In the genomic region with DNA sequence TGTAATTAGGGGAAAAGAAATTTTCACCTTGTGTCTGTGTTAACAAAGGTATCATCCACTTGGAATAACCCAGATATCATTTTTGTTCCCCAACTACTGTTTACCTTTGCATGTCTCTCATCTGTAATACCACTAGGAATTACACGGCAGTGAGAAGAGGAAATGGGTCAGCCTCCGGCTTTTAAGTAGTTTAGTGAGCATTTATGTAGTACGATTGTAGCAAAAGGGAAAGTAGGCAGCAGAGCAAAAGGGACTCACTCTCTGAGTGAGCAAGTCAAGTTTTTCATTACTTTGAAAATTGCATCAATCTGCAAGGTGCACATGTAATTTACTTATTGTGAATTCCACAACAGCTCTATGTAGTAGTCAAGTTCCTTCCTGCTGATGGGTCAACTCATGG, we compare ENCODE assay signal across 17 cellular contexts. TPM values are rescaled to one million over a fixed set of nuclear protein-coding genes. Genes with fewer than 3 reads are reported as not detected.
DNase-seq lines count a peak whose midpoint lies in the region; ATAC-seq and TF ChIP-seq lines count a peak whose summit lies in the region.
"Had no signal": no experiment of that assay in that cellular context is flagged by ENCODE, and none has a peak within 500 bp of the region (broad histone marks: within the 10 kb centered on the region; RNA-seq: fewer than 3 reads in every experiment).

No MANE protein-coding gene starts in this region.

- H3K4me2 ChIP-seq in mesendoderm (ENCODE audit: low read length), result no peak overlapping the region

- peaks cover 84% of the 10 kb centered on the region for H3K4me1 Mint-ChIP-seq in activated CD4-positive, alpha-beta memory T cell treated with anti-CD3 and anti-CD28 coated beads for 36 hours (ENCODE audit: low read depth)
- peaks cover 67% of the 10 kb centered on the region for H3K4me1 Mint-ChIP-seq in activated CD4-positive, alpha-beta memory T cell treated with anti-CD3 and anti-CD28 coated beads, Interleukin-2, amount 10 ng/mL, durations not matched to agents 7 days and 5 days
- H3K4me1 Mint-ChIP-seq in activated CD8-positive, alpha-beta T cell treated with anti-CD3 and anti-CD28 coated beads for 36 hours (ENCODE audit: low read depth), result peaks cover 79% of the 10 kb centered on the region

- H3K36me3 Mint-ChIP-seq in activated CD4-positive, alpha-beta memory T cell treated with anti-CD3 and anti-CD28 coated beads for 36 hours, result peaks cover 25% of the 10 kb centered on the region
- H3K36me3 Mint-ChIP-seq in activated CD4-positive, alpha-beta memory T cell treated with anti-CD3 and anti-CD28 coated beads, Interleukin-2, amount 10 ng/mL, durations not matched to agents 7 days and 5 days (ENCODE audit: low read depth), result peaks cover 62% of the 10 kb centered on the region
- H3K36me3 Mint-ChIP-seq in activated CD8-positive, alpha-beta T cell treated with anti-CD3 and anti-CD28 coated beads for 36 hours (ENCODE audit: low read depth), result peaks cover 38% of the 10 kb centered on the region

- no peak overlapping the region for H2AK5ac ChIP-seq in mesendoderm (ENCODE audit: low read length)

- H3K36me3 ChIP-seq in mesendoderm (ENCODE audit: control insufficient read depth, insufficient read depth, low read length), result no peaks in the 10 kb centered on the region
- H3K36me3 ChIP-seq in WERI-Rb-1, result peaks cover 47% of the 10 kb centered on the region
- H3K36me3 ChIP-seq: ovary had no signal

- CTCF ChIA-PET in activated CD4-positive, alpha-beta memory T cell treated with anti-CD3 and anti-CD28 coated beads for 36 hours (lab: Charles Lee), result interaction anchor here (0.6 to 2.3 kb wide), 5 partner anchors 9 to 177 kb away, joined by 3 to 8 read pairs (median 5); no protein-coding TSS in a partner anchor
- CTCF ChIA-PET in activated CD4-positive, alpha-beta memory T cell treated with anti-CD3 and anti-CD28 coated beads, Interleukin-2, amount 10 ng/mL, durations not matched to agents 7 days and 5 days (lab: Charles Lee), result interaction anchor here (0.8 to 1.6 kb wide), 3 partner anchors 12 to 213 kb away, joined by 3 to 6 read pairs (median 5); partner anchors contain the start of gene TLCD1
- CTCF ChIA-PET in activated CD8-positive, alpha-beta T cell treated with anti-CD3 and anti-CD28 coated beads for 36 hours (lab: Charles Lee), result interaction anchor here (0.9 to 2.2 kb wide), 7 partner anchors 9 to 214 kb away, joined by 3 to 9 read pairs (median 3); partner anchors contain the start of genes DHRS13 and TLCD1

- TF ChIP-seq CTCF in C4-2B (conservative IDR thresholded peaks at IDR 0.05) (no peak), WERI-Rb-1 (IDR thresholded peaks at IDR 0.05; ENCODE audit: low read depth, low read length) (no peak)
- TF ChIP-seq CTCF in activated CD8-positive, alpha-beta T cell treated with anti-CD3 and anti-CD28 coated beads for 36 hours (IDR thresholded peaks at IDR 0.05), result no peak

- H3K4me1 ChIP-seq in mesendoderm (ENCODE audit: control insufficient read depth, low read depth, low read length), result peaks cover 12% of the 10 kb centered on the region
- H3K4me1 ChIP-seq: SJCRH30 had no signal

- peak overlapping the region; percentile 64 for H3K27ac Mint-ChIP-seq in activated CD4-positive, alpha-beta memory T cell treated with anti-CD3 and anti-CD28 coated beads for 36 hours
- H3K27ac Mint-ChIP-seq in activated CD4-positive, alpha-beta memory T cell treated with anti-CD3 and anti-CD28 coated beads, Interleukin-2, amount 10 ng/mL, durations not matched to agents 7 days and 5 days, result no peak overlapping the region
- H3K27ac Mint-ChIP-seq in activated CD8-positive, alpha-beta T cell treated with anti-CD3 and anti-CD28 coated beads for 36 hours, result peak overlapping the region; percentile 63

- H4K8ac ChIP-seq in mesendoderm (ENCODE audit: low read depth, low read length), result peak overlapping the region; percentile 40

- H3K23ac ChIP-seq in mesendoderm (ENCODE audit: low read length), result no peak overlapping the region

- no peak overlapping the region for H3K4ac ChIP-seq in mesendoderm (ENCODE audit: low read depth, low read length)

- DNase-seq in activated CD4-positive, alpha-beta memory T cell treated with anti-CD3 and anti-CD28 coated beads for 36 hours, result no peak
- no peak for DNase-seq in activated CD4-positive, alpha-beta memory T cell treated with anti-CD3 and anti-CD28 coated beads, Interleukin-2, amount 10 ng/mL, durations not matched to agents 7 days and 5 days
- DNase-seq in activated CD8-positive, alpha-beta T cell treated with anti-CD3 and anti-CD28 coated beads for 36 hours, result no peak
- DNase-seq in mesendoderm (no peak), cerebellum (ENCODE audit: low spot score) (no peak), NCI-H1436 treated with DMSO at 0.1 percent for 48 hours (lab: John Stamatoyannopoulos, UW) (no peak), WERI-Rb-1 (no peak)
- DNase-seq: ACHN; activated CD8-positive, alpha-beta memory T cell treated with anti-CD3 and anti-CD28 coated beads, Interleukin-2, amount 50 U/mL, for 4 hours; islet precursor cell; NCI-H2029; NCI-H510A; ovary; SJCRH30; trophoblast cell had no signal

- H3K79me1 ChIP-seq in mesendoderm (ENCODE audit: low read length), result peaks cover 16% of the 10 kb centered on the region

- H2BK15ac ChIP-seq in mesendoderm (replicated peaks; ENCODE audit: low read depth), result no peak overlapping the region

- POLR2A ChIA-PET in activated CD4-positive, alpha-beta memory T cell treated with anti-CD3 and anti-CD28 coated beads for 36 hours (lab: Charles Lee), result interaction anchor here (0.6 kb wide), 1 partner anchor 11 kb away, joined by 5 read pairs; the partner anchor contains the start of gene PHF12
- POLR2A ChIA-PET in activated CD4-positive, alpha-beta memory T cell treated with anti-CD3 and anti-CD28 coated beads, Interleukin-2, amount 10 ng/mL, durations not matched to agents 7 days and 5 days (lab: Charles Lee), result interaction anchor here (1.4 to 4.4 kb wide), 3 partner anchors 9 to 15 kb away, joined by 3 to 17 read pairs (median 6); partner anchors contain the start of gene PHF12
- POLR2A ChIA-PET in activated CD8-positive, alpha-beta T cell treated with anti-CD3 and anti-CD28 coated beads for 36 hours (lab: Charles Lee), result interaction anchor here (0.9 to 1.6 kb wide), 5 partner anchors 9 to 82 kb away, joined by 3 to 6 read pairs (median 4); no protein-coding TSS in a partner anchor

- H3K9me3 ChIP-seq in WERI-Rb-1 (ENCODE audit: severe bottlenecking), result no peaks in the 10 kb centered on the region
- H3K9me3 ChIP-seq: ovary, SJCRH30 had no signal

- no peak overlapping the region for H3K4me3 Mint-ChIP-seq in activated CD4-positive, alpha-beta memory T cell treated with anti-CD3 and anti-CD28 coated beads for 36 hours
- H3K4me3 Mint-ChIP-seq in activated CD4-positive, alpha-beta memory T cell treated with anti-CD3 and anti-CD28 coated beads, Interleukin-2, amount 10 ng/mL, durations not matched to agents 7 days and 5 days, result no peak overlapping the region
- H3K4me3 Mint-ChIP-seq in activated CD8-positive, alpha-beta T cell treated with anti-CD3 and anti-CD28 coated beads for 36 hours, result no peak overlapping the region

- peak; percentile 38 for ATAC-seq in activated CD8-positive, alpha-beta T cell treated with anti-CD3 and anti-CD28 coated beads for 36 hours
- ATAC-seq: esophagus mucosa had no signal

- no peak overlapping the region for H2BK5ac ChIP-seq in mesendoderm (ENCODE audit: low read length)

- peak overlapping the region; percentile 97 for H3K27ac ChIP-seq in C4-2B
- no peak overlapping the region for H3K27ac ChIP-seq in mesendoderm (ENCODE audit: low read depth, low read length)
- no peak overlapping the region for H3K27ac ChIP-seq in WERI-Rb-1
- H3K27ac ChIP-seq: ovary, SJCRH30 had no signal

- intact Hi-C loops in activated CD4-positive, alpha-beta memory T cell treated with anti-CD3 and anti-CD28 coated beads for 36 hours (cut with micrococcal nuclease), result no loop called here
- intact Hi-C loops in activated CD8-positive, alpha-beta T cell treated with anti-CD3 and anti-CD28 coated beads for 36 hours (cut with micrococcal nuclease), result no loop called here

- H3K79me2 ChIP-seq in mesendoderm (ENCODE audit: control insufficient read depth, insufficient read depth, low read length), result peaks cover 82% of the 10 kb centered on the region

- H2BK120ac ChIP-seq in mesendoderm (ENCODE audit: low read depth, low read length), result no peak overlapping the region

- no peaks in the 10 kb centered on the region for H3K9me3 Mint-ChIP-seq in activated CD4-positive, alpha-beta memory T cell treated with anti-CD3 and anti-CD28 coated beads for 36 hours
- H3K9me3 Mint-ChIP-seq in activated CD4-positive, alpha-beta memory T cell treated with anti-CD3 and anti-CD28 coated beads, Interleukin-2, amount 10 ng/mL, durations not matched to agents 7 days and 5 days, result no peaks in the 10 kb centered on the region
- H3K9me3 Mint-ChIP-seq in activated CD8-positive, alpha-beta T cell treated with anti-CD3 and anti-CD28 coated beads for 36 hours, result no peaks in the 10 kb centered on the region

- no peaks in the 10 kb centered on the region for H3K27me3 ChIP-seq in mesendoderm (ENCODE audit: insufficient read depth, low read length, poor library complexity)
- no peaks in the 10 kb centered on the region for H3K27me3 ChIP-seq in WERI-Rb-1 (ENCODE audit: insufficient read depth, low read depth, severe bottlenecking)
- H3K27me3 ChIP-seq: ovary, SJCRH30 had no signal

- H3K56ac ChIP-seq in mesendoderm (ENCODE audit: low read length), result no peak overlapping the region

- no peak overlapping the region for H4K5ac ChIP-seq in mesendoderm (ENCODE audit: low read length)

- H3K27me3 Mint-ChIP-seq in activated CD4-positive, alpha-beta memory T cell treated with anti-CD3 and anti-CD28 coated beads for 36 hours, result no peaks in the 10 kb centered on the region
- H3K27me3 Mint-ChIP-seq in activated CD4-positive, alpha-beta memory T cell treated with anti-CD3 and anti-CD28 coated beads, Interleukin-2, amount 10 ng/mL, durations not matched to agents 7 days and 5 days, result no peaks in the 10 kb centered on the region
- H3K27me3 Mint-ChIP-seq in activated CD8-positive, alpha-beta T cell treated with anti-CD3 and anti-CD28 coated beads for 36 hours, result no peaks in the 10 kb centered on the region

- H3K9ac ChIP-seq in mesendoderm (ENCODE audit: low read length), result no peak overlapping the region

- H3K4me3 ChIP-seq in mesendoderm (ENCODE audit: low read length), result no peak overlapping the region
- no peak overlapping the region for H3K4me3 ChIP-seq in WERI-Rb-1 (ENCODE audit: low read depth, low read length)
- H3K4me3 ChIP-seq: ovary, SJCRH30 had no signal

- WGBS in mesendoderm (ENCODE audit: extremely low coverage, insufficient coverage, low lambda C conversion rate), result no CpG with 5 or more reads among the region's 3 CpGs

- H3K18ac ChIP-seq in mesendoderm (ENCODE audit: low read length), result no peak overlapping the region

RNA-seq across cellular contexts. Expression of gene PHF12, which starts 11.2 kb away (rescaled TPM):
- total RNA-seq in activated CD4-positive, alpha-beta memory T cell treated with anti-CD3 and anti-CD28 coated beads for 36 hours, result 10 to 100 TPM; 44.0 to 44.8 TPM
- total RNA-seq in activated CD4-positive, alpha-beta memory T cell treated with anti-CD3 and anti-CD28 coated beads, Interleukin-2, amount 10 ng/mL, durations not matched to agents 7 days and 5 days, result 10 to 100 TPM; 75.6 to 78.8 TPM
- 10 to 100 TPM; 45.7 to 52.6 TPM for total RNA-seq in activated CD8-positive, alpha-beta T cell treated with anti-CD3 and anti-CD28 coated beads for 36 hours
- polyA plus RNA-seq in mesendoderm (2013, experiment 1 of 2), result 24.4 TPM
- polyA plus RNA-seq in mesendoderm (2013, experiment 2 of 2), result 25.2 TPM
- total RNA-seq in cerebellum, result 27.5 TPM

RNA-seq across cellular contexts. Expression of gene DHRS13, which starts 37.3 kb away (rescaled TPM):
- 10 to 100 TPM; 18.0 to 20.6 TPM for total RNA-seq in activated CD4-positive, alpha-beta memory T cell treated with anti-CD3 and anti-CD28 coated beads for 36 hours
- total RNA-seq in activated CD4-positive, alpha-beta memory T cell treated with anti-CD3 and anti-CD28 coated beads, Interleukin-2, amount 10 ng/mL, durations not matched to agents 7 days and 5 days, result 10 to 100 TPM; 25.2 to 25.7 TPM
- 10 to 100 TPM; 37.3 to 38.2 TPM for total RNA-seq in activated CD8-positive, alpha-beta T cell treated with anti-CD3 and anti-CD28 coated beads for 36 hours
- 10.9 TPM for polyA plus RNA-seq in mesendoderm (2013, experiment 1 of 2)
- 11.0 TPM for polyA plus RNA-seq in mesendoderm (2013, experiment 2 of 2)
- 25.0 TPM for total RNA-seq in cerebellum

RNA-seq across cellular contexts. Expression of gene FLOT2, which starts 42.6 kb away (rescaled TPM):
- total RNA-seq in activated CD4-positive, alpha-beta memory T cell treated with anti-CD3 and anti-CD28 coated beads for 36 hours, result 100 to 1,000 TPM; 110 to 118 TPM
- total RNA-seq in activated CD4-positive, alpha-beta memory T cell treated with anti-CD3 and anti-CD28 coated beads, Interleukin-2, amount 10 ng/mL, durations not matched to agents 7 days and 5 days, result 100 to 1,000 TPM; 193 to 200 TPM
- total RNA-seq in activated CD8-positive, alpha-beta T cell treated with anti-CD3 and anti-CD28 coated beads for 36 hours, result 10 to 100 TPM; 59.7 to 60.1 TPM
- polyA plus RNA-seq in mesendoderm (2013, experiment 1 of 2), result 48.9 TPM
- 54.5 TPM for polyA plus RNA-seq in mesendoderm (2013, experiment 2 of 2)
- 23.5 TPM for total RNA-seq in cerebellum
